In genomic region chr2:101617786-101618185, GRCh38 we compare ENCODE assay signal across 1 cellular context.
TF ChIP-seq lines count a peak whose summit lies in the region.

No MANE protein-coding gene starts in this region.

TF ChIP-seq in SK-N-SH, 30 proteins besides CTCF, POLR2A, EP300 and RAD21 (continued from another document):
- TF ChIP-seq MAX (IDR thresholded peaks at IDR 0.05; ENCODE audit: low read depth) (no peak), FOXM1 (IDR thresholded peaks at IDR 0.05; ENCODE audit: low read depth) (no peak), JUND (IDR thresholded peaks at IDR 0.05) (no peak), CHD2 (IDR thresholded peaks at IDR 0.05; ENCODE audit: low read length, partially characterized antibody) (no peak)
